ENCODE assay signal across 31 cellular contexts in genomic region chr6:140183881-140184280, GRCh38.
DNase-seq lines count a peak whose midpoint lies in the region; ATAC-seq, FAIRE-seq and TF ChIP-seq lines count a peak whose summit lies in the region.
"Had no signal": no experiment of that assay in that cellular context is flagged by ENCODE, and none has a peak within 500 bp of the region (broad histone marks: within the 10 kb centered on the region; RNA-seq: fewer than 3 reads in every experiment).

No MANE protein-coding gene starts in this region.

- no peaks in the 10 kb centered on the region for H3K9me3 ChIP-seq in SK-N-SH
- H3K9me3 ChIP-seq in HepG2 (ENCODE audit: low read length), result peaks cover 91% of the 10 kb centered on the region
- H3K9me3 ChIP-seq: uterus had no signal

- H3K79me2 ChIP-seq in SK-N-SH (ENCODE audit: insufficient read depth), result no peaks in the 10 kb centered on the region
- H3K79me2 ChIP-seq in HepG2 (ENCODE audit: insufficient read depth, low read length), result no peaks in the 10 kb centered on the region
- H3K79me2 ChIP-seq: hepatocyte had no signal

- TF ChIP-seq CTCF in SK-N-SH (IDR thresholded peaks at IDR 0.05), result no peak
- TF ChIP-seq CTCF in fibroblast of mammary gland (conservative IDR thresholded peaks at IDR 0.05; ENCODE audit: control insufficient read depth, insufficient read depth, low read depth, low read length), result no peak
- no peak for TF ChIP-seq CTCF in HepG2 (CRISPR knock-in tag; IDR thresholded peaks at IDR 0.05)

- H3K4me3 ChIP-seq in SK-N-SH (ENCODE audit: low read depth in 2 of 2, low read length in 1 of 2) (no peak overlapping the region), fibroblast of mammary gland (ENCODE audit: control insufficient read depth, low read depth, low read length) (no peak overlapping the region), skeletal muscle cell (ENCODE audit: low read depth, low read length) (no peak overlapping the region), HepG2 (replicated peaks in 1 of 3; ENCODE audit: insufficient read depth in 1 of 3, low read depth in 2 of 3, low read length in 3 of 3) (no peak overlapping the region)
- H3K4me3 ChIP-seq: cardiac muscle cell, hepatocyte, left lung, thoracic aorta, uterus had no signal

- CTCF ChIA-PET in SK-N-SH (lab: Yijun Ruan, JAX), result interaction anchor here (0.9 kb wide), 1 partner anchor 10 kb away, joined by 4 read pairs; no protein-coding TSS in a partner anchor
- CTCF ChIA-PET in HepG2 (lab: Yijun Ruan, JAX; ENCODE audit: low intra/inter-chr PET ratio, low total read pairs), result no interaction called here

- intact Hi-C loops in HepG2 (cut with micrococcal nuclease; ENCODE audit: unreplicated experiment), result no loop called here

- no peak overlapping the region for H3K9ac ChIP-seq in SK-N-SH
- H3K9ac ChIP-seq in HepG2 (ENCODE audit: insufficient read depth, low read depth, low read length), result no peak overlapping the region

- H2AFZ ChIP-seq in SK-N-SH (ENCODE audit: low read depth), result peak overlapping the region; percentile 26
- no peak overlapping the region for H2AFZ ChIP-seq in HepG2 (ENCODE audit: low read length)
- H2AFZ ChIP-seq: hepatocyte had no signal

- no peak for FAIRE-seq in HepG2 (lab: Jason Lieb, UNC)
- FAIRE-seq: frontal cortex, GM18507, RCC 7860 had no signal

- H4K20me1 ChIP-seq in SK-N-SH (ENCODE audit: insufficient read depth), result no peaks in the 10 kb centered on the region
- H4K20me1 ChIP-seq in HepG2 (ENCODE audit: insufficient read depth, low read length), result no peaks in the 10 kb centered on the region

- in situ Hi-C loops in KBM-7 (cut with MboI; ENCODE audit: low pct_unique_long_range_greater_than_20kb, low sequenced_read_pairs), result no loop called here
- in situ Hi-C loops in HepG2 (cut with HindIII; ENCODE audit: extremely low pct_ligation_motif_present, low pct_unique_long_range_greater_than_20kb), result no loop called here

- peak; percentile 73 for DNase-seq in EL
- no peak for DNase-seq in SK-N-SH
- peak; percentile 59 for DNase-seq in fibroblast of mammary gland (ENCODE audit: low read depth)
- peak; percentile 15 for DNase-seq in skeletal muscle cell (ENCODE audit: low read depth)
- DNase-seq in stimulated activated CD4-positive, alpha-beta T cell treated with anti-CD3 and anti-CD28 coated beads, Interleukin-4, amount 100 ng/mL, for 1 hour, result no peak
- DNase-seq in 8988T, result no peak
- no peak for DNase-seq in KBM-7
- DNase-seq in HepG2 (ENCODE audit: low spot score), result no peak
- DNase-seq: activated CD4-positive, alpha-beta T cell treated with anti-CD3 and anti-CD28 coated beads for 48 hours; activated naive CD4-positive, alpha-beta T cell; activated T-cell treated with anti-CD3 and anti-CD28 coated beads, Interleukin-2, amount 50 U/mL, for 4 hours; amniotic stem cell; CD4-positive, alpha-beta memory T cell; cortex of kidney; DMS 273 treated with DMSO at 0.1 percent for 48 hours; KG1; left lung; naive B cell; NCI-H1694; NCI-H2171 treated with DMSO at 0.1 percent for 48 hours; NCI-H524 treated with DMSO at 0.1 percent for 48 hours; stimulated activated CD4-positive, alpha-beta T cell treated with anti-CD3 and anti-CD28 coated beads, Interleukin-4, amount 100 ng/mL, for 4 hours; stimulated activated naive CD4-positive, alpha-beta T cell treated with Interleukin-2 at 50 U/mL for 16 hours; uterus had no signal

- no peak for TF ChIP-seq POLR2A in HepG2 (IDR thresholded peaks at IDR 0.05; ENCODE audit: insufficient read depth in 1 of 2, low read depth in 2 of 2, low read length in 2 of 2)

- POLR2A ChIA-PET in SK-N-SH (lab: Yijun Ruan, JAX) (no interaction called here), HepG2 (lab: Yijun Ruan, JAX) (no interaction called here)

- H3F3A ChIP-seq in SK-N-SH (replicated peaks; ENCODE audit: insufficient read depth), result peaks cover 14% of the 10 kb centered on the region

- H3K27me3 ChIP-seq in SK-N-SH (ENCODE audit: insufficient read depth), result no peaks in the 10 kb centered on the region
- H3K27me3 ChIP-seq in HepG2 (ENCODE audit: control insufficient read depth in 1 of 2, insufficient read depth in 2 of 2, low read length in 2 of 2), result no peaks in the 10 kb centered on the region
- H3K27me3 ChIP-seq: cardiac muscle cell, hepatocyte, left lung, uterus had no signal

- no peak for TF ChIP-seq RAD21 in SK-N-SH (IDR thresholded peaks at IDR 0.05; ENCODE audit: low read length)
- no peak for TF ChIP-seq RAD21 in HepG2 (CRISPR knock-in tag; IDR thresholded peaks at IDR 0.05)

- H3K4me1 ChIP-seq in SK-N-SH (ENCODE audit: control insufficient read depth in 1 of 2, insufficient read depth in 2 of 2, low read depth in 1 of 2, low read length in 1 of 2) (peaks cover 0 to 11% of the 10 kb centered on the region in 2 experiments; a peak in 3 of 4 replicates), HepG2 (ENCODE audit: insufficient read depth, low read length) (no peaks in the 10 kb centered on the region)
- H3K4me1 ChIP-seq: left lung, uterus had no signal

- no peaks in the 10 kb centered on the region for H3K9me2 ChIP-seq in SK-N-SH

- no peak for ATAC-seq in HepG2
- ATAC-seq: activated T-cell treated with anti-CD3 and anti-CD28 coated beads, Interleukin-2, amount 50 U/mL, for 4 hours; left lung had no signal

- H3K36me3 ChIP-seq in SK-N-SH (replicated peaks in 1 of 2; ENCODE audit: control insufficient read depth in 1 of 2, insufficient read depth in 2 of 2, low read length in 1 of 2), result no peaks in the 10 kb centered on the region
- no peaks in the 10 kb centered on the region for H3K36me3 ChIP-seq in HepG2 (replicated peaks in 1 of 2; ENCODE audit: control insufficient read depth in 1 of 2, insufficient read depth in 2 of 2, low read length in 2 of 2)
- H3K36me3 ChIP-seq: cardiac muscle cell, left lung, thoracic aorta, uterus had no signal

- H3K27ac ChIP-seq in SK-N-SH (ENCODE audit: low read depth in 2 of 2, low read length in 1 of 2) (peak overlapping the region; percentile 28 to 77; a peak in 3 of 4 replicates), HepG2 (ENCODE audit: extremely low read length, insufficient read depth, low read length) (no peak overlapping the region)
- H3K27ac ChIP-seq: cardiac muscle cell, hepatocyte, left lung, thoracic aorta, uterus, VCaP had no signal

- TF ChIP-seq EP300 in SK-N-SH (IDR thresholded peaks at IDR 0.05; ENCODE audit: borderline replicate concordance in 1 of 2, low read depth in 1 of 2, low read length in 1 of 2), result peak in 1 of 2 experiments; percentile 81; a peak in 2 of 4 replicates
- no peak for TF ChIP-seq EP300 in HepG2 (IDR thresholded peaks at IDR 0.05; ENCODE audit: low read depth in 2 of 2, low read length in 2 of 2)
- no peak for TF ChIP-seq EP300 in HepG2 (CRISPR knock-in tag; IDR thresholded peaks at IDR 0.05; ENCODE audit: borderline replicate concordance)

- no TSS peak for BruUV-seq in HepG2 (replicated peaks; lab: Mats Ljungman, UMichigan)

- H3K4me2 ChIP-seq in SK-N-SH (no peak overlapping the region), HepG2 (ENCODE audit: low read depth, low read length) (no peak overlapping the region)
- H3K4me2 ChIP-seq: hepatocyte had no signal

TF ChIP-seq in SK-N-SH, 30 proteins besides CTCF, POLR2A, EP300 and RAD21 (continues in another document):
- peak; percentile 40; the same call in 1 of the 2 replicates for TF ChIP-seq FOXM1 (IDR thresholded peaks at IDR 0.05; ENCODE audit: low read depth)

TF ChIP-seq in HepG2, 621 proteins besides CTCF, POLR2A, EP300 and RAD21:
- TF ChIP-seq ZNF326 (CRISPR knock-in tag; IDR thresholded peaks at IDR 0.05; ENCODE audit: borderline replicate concordance), result no peak
- no peak for TF ChIP-seq SMAD9 (CRISPR knock-in tag; IDR thresholded peaks at IDR 0.05)
- no peak for TF ChIP-seq ZNF33A (CRISPR knock-in tag; IDR thresholded peaks at IDR 0.05; ENCODE audit: borderline replicate concordance)
- no peak for TF ChIP-seq ADNP (CRISPR knock-in tag; IDR thresholded peaks at IDR 0.05)

Comparison
In these comparisons a context has a peak if more than half of its experiments do, and no peak if none do; other contexts are left out.
1. DNase-seq: peak in EL (single experiment), fibroblast of mammary gland (single experiment) and skeletal muscle cell (single experiment); none in SK-N-SH (single experiment), stimulated activated CD4-positive, alpha-beta T cell treated with anti-CD3 and anti-CD28 coated beads, Interleukin-4, amount 100 ng/mL, for 1 hour (single experiment), 8988T (single experiment), KBM-7 (single experiment) and HepG2 (single experiment).